In the genomic region with DNA sequence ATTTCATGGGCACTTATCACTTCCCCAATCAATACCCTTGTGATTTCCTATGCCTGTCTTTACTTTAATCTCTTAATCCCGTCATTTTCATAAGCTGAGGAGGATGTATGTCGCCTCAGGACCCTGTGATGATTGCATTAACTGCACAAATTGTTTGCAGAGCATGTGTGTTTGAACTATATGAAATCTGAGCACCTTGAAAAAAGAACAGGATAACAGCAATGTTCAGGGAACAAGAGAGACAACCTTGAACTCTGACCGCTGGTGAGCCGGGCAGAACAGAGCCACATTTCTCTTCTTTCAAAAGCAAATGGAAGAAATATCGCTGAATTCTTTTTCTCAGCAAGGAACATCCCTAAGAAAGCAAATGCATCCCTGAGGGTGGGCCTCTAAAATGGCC, we compare ENCODE assay signal across 1 cellular context.
TF ChIP-seq lines count a peak whose summit lies in the region.
"Not testable (repeated sequence)": the region's sequence is repeated elsewhere in the genome, so short reads cannot be mapped to it uniquely, and the experiment has no call there.

No MANE protein-coding gene starts in this region.

TF ChIP-seq in HepG2, 621 proteins besides CTCF, POLR2A, EP300 and RAD21 (continued from another document):
- TF ChIP-seq ARID5B (CRISPR knock-in tag; IDR thresholded peaks at IDR 0.05) (peak; percentile 67), SOX6 (CRISPR knock-in tag; IDR thresholded peaks at IDR 0.05) (peak; percentile 76), RARA (CRISPR knock-in tag; IDR thresholded peaks at IDR 0.05) (peak; percentile 56), NONO (CRISPR knock-in tag; conservative IDR thresholded peaks at IDR 0.05) (0 out of 2 replicates have a peak, but pooled peaks have one; percentile 28), GATAD2A (CRISPR knock-in tag; IDR thresholded peaks at IDR 0.05) (peak; percentile 68), HMG20A (CRISPR knock-in tag; IDR thresholded peaks at IDR 0.05; ENCODE audit: borderline replicate concordance) (peak; percentile 51; the same call in 1 of the 2 replicates), SIX4 (CRISPR knock-in tag; IDR thresholded peaks at IDR 0.05) (peak; percentile 87), ATF1 (CRISPR knock-in tag; IDR thresholded peaks at IDR 0.05) (0 out of 2 replicates have a peak, but pooled peaks have one; percentile 18), HOXA3 (CRISPR knock-in tag; IDR thresholded peaks at IDR 0.05) (0 out of 2 replicates have a peak, but pooled peaks have one; percentile 13), NR2C2 (CRISPR knock-in tag; IDR thresholded peaks at IDR 0.05; ENCODE audit: borderline replicate concordance) (peak; percentile 70; the same call in 1 of the 2 replicates), ZNF331 (CRISPR knock-in tag; IDR thresholded peaks at IDR 0.05) (0 out of 2 replicates have a peak, but pooled peaks have one; percentile 11), FOXA1 (CRISPR knock-in tag; IDR thresholded peaks at IDR 0.05) (0 out of 2 replicates have a peak, but pooled peaks have one; percentile 7), FOXA3 (CRISPR knock-in tag; IDR thresholded peaks at IDR 0.05) (0 out of 2 replicates have a peak, but pooled peaks have one; percentile 23), RCOR2 (CRISPR knock-in tag; IDR thresholded peaks at IDR 0.05) (0 out of 2 replicates have a peak, but pooled peaks have one; percentile 24), PITX1 (CRISPR knock-in tag; IDR thresholded peaks at IDR 0.05) (peak; percentile 38; the same call in 1 of the 2 replicates), SIX1 (CRISPR knock-in tag; IDR thresholded peaks at IDR 0.05; ENCODE audit: borderline replicate concordance) (peak; percentile 96), HDAC2 (CRISPR knock-in tag; IDR thresholded peaks at IDR 0.05) (peak; percentile 65; the same call in 1 of the 2 replicates), GFI1 (CRISPR knock-in tag; IDR thresholded peaks at IDR 0.05; ENCODE audit: borderline replicate concordance) (peak; percentile 81), BCL6 (CRISPR knock-in tag; IDR thresholded peaks at IDR 0.05) (0 out of 2 replicates have a peak, but pooled peaks have one; percentile 19), ZNF710 (CRISPR knock-in tag; IDR thresholded peaks at IDR 0.05; ENCODE audit: borderline replicate concordance) (peak; percentile 86), RXRB (CRISPR knock-in tag; IDR thresholded peaks at IDR 0.05; ENCODE audit: borderline replicate concordance) (peak; percentile 25; the same call in 1 of the 2 replicates), SALL1 (CRISPR knock-in tag; IDR thresholded peaks at IDR 0.05) (peak; percentile 77; the same call in 1 of the 2 replicates), ESRRA (CRISPR knock-in tag; IDR thresholded peaks at IDR 0.05; ENCODE audit: low read depth) (0 out of 2 replicates have a peak, but pooled peaks have one; percentile 41), NR2F6 (IDR thresholded peaks at IDR 0.05) (peak; percentile 70), NR2F6 (CRISPR knock-in tag; IDR thresholded peaks at IDR 0.05) (peak; percentile 87), FOSL2 (CRISPR knock-in tag; IDR thresholded peaks at IDR 0.05) (0 out of 2 replicates have a peak, but pooled peaks have one; percentile 9), ZNF33A (CRISPR knock-in tag; IDR thresholded peaks at IDR 0.05; ENCODE audit: borderline replicate concordance) (peak; percentile 99), SOX5 (CRISPR knock-in tag; IDR thresholded peaks at IDR 0.05; ENCODE audit: borderline replicate concordance) (peak; percentile 55; the same call in 1 of the 2 replicates), POGZ (CRISPR knock-in tag; IDR thresholded peaks at IDR 0.05) (0 out of 2 replicates have a peak, but pooled peaks have one; percentile 36), PHF21A (CRISPR knock-in tag; IDR thresholded peaks at IDR 0.05) (peak; percentile 49; the same call in 1 of the 2 replicates), NR2F1 (CRISPR knock-in tag; IDR thresholded peaks at IDR 0.05) (peak; percentile 38; a peak in 3 of 4 replicates), SAP130 (CRISPR knock-in tag; IDR thresholded peaks at IDR 0.05; ENCODE audit: low read depth) (peak; percentile 31; the same call in 1 of the 2 replicates), SOX13 (CRISPR knock-in tag; conservative IDR thresholded peaks at IDR 0.05 in 1 of 2, IDR thresholded peaks at IDR 0.05 in 1 of 2) (peak in 1 of 2 experiments; percentile 68; a peak in 2 of 4 replicates), HNF4A (CRISPR knock-in tag; IDR thresholded peaks at IDR 0.05) (peak; percentile 71)
- not testable (repeated sequence) for TF ChIP-seq SOX6, NONO, FOXA1, SOX13 (IDR thresholded peaks at IDR 0.05)
- TF ChIP-seq, protein P1, sequence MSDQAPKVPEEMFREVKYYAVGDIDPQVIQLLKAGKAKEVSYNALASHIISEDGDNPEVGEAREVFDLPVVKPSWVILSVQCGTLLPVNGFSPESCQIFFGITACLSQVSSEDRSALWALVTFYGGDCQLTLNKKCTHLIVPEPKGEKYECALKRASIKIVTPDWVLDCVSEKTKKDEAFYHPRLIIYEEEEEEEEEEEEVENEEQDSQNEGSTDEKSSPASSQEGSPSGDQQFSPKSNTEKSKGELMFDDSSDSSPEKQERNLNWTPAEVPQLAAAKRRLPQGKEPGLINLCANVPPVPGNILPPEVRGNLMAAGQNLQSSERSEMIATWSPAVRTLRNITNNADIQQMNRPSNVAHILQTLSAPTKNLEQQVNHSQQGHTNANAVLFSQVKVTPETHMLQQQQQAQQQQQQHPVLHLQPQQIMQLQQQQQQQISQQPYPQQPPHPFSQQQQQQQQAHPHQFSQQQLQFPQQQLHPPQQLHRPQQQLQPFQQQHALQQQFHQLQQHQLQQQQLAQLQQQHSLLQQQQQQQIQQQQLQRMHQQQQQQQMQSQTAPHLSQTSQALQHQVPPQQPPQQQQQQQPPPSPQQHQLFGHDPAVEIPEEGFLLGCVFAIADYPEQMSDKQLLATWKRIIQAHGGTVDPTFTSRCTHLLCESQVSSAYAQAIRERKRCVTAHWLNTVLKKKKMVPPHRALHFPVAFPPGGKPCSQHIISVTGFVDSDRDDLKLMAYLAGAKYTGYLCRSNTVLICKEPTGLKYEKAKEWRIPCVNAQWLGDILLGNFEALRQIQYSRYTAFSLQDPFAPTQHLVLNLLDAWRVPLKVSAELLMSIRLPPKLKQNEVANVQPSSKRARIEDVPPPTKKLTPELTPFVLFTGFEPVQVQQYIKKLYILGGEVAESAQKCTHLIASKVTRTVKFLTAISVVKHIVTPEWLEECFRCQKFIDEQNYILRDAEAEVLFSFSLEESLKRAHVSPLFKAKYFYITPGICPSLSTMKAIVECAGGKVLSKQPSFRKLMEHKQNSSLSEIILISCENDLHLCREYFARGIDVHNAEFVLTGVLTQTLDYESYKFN (CRISPR knock-in tag; conservative IDR thresholded peaks at IDR 0.05), result peak; percentile 62; the same call in 1 of the 2 replicates
- TF ChIP-seq, protein P2, sequence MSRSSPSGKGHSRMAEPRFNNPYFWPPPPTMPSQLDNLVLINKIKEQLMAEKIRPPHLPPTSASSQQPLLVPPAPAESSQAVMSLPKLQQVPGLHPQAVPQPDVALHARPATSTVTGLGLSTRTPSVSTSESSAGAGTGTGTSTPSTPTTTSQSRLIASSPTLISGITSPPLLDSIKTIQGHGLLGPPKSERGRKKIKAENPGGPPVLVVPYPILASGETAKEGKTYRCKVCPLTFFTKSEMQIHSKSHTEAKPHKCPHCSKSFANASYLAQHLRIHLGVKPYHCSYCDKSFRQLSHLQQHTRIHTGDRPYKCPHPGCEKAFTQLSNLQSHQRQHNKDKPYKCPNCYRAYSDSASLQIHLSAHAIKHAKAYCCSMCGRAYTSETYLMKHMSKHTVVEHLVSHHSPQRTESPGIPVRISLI (CRISPR knock-in tag; IDR thresholded peaks at IDR 0.05; ENCODE audit: borderline replicate concordance), result peak; percentile 24; the same call in 1 of the 2 replicates
- TF ChIP-seq, protein P3, sequence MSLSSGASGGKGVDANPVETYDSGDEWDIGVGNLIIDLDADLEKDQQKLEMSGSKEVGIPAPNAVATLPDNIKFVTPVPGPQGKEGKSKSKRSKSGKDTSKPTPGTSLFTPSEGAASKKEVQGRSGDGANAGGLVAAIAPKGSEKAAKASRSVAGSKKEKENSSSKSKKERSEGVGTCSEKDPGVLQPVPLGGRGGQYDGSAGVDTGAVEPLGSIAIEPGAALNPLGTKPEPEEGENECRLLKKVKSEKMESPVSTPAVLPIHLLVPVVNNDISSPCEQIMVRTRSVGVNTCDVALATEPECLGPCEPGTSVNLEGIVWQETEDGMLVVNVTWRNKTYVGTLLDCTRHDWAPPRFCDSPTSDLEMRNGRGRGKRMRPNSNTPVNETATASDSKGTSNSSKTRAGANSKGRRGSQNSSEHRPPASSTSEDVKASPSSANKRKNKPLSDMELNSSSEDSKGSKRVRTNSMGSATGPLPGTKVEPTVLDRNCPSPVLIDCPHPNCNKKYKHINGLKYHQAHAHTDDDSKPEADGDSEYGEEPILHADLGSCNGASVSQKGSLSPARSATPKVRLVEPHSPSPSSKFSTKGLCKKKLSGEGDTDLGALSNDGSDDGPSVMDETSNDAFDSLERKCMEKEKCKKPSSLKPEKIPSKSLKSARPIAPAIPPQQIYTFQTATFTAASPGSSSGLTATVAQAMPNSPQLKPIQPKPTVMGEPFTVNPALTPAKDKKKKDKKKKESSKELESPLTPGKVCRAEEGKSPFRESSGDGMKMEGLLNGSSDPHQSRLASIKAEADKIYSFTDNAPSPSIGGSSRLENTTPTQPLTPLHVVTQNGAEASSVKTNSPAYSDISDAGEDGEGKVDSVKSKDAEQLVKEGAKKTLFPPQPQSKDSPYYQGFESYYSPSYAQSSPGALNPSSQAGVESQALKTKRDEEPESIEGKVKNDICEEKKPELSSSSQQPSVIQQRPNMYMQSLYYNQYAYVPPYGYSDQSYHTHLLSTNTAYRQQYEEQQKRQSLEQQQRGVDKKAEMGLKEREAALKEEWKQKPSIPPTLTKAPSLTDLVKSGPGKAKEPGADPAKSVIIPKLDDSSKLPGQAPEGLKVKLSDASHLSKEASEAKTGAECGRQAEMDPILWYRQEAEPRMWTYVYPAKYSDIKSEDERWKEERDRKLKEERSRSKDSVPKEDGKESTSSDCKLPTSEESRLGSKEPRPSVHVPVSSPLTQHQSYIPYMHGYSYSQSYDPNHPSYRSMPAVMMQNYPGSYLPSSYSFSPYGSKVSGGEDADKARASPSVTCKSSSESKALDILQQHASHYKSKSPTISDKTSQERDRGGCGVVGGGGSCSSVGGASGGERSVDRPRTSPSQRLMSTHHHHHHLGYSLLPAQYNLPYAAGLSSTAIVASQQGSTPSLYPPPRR (CRISPR knock-in tag; IDR thresholded peaks at IDR 0.05; ENCODE audit: borderline replicate concordance), result peak; percentile 37; the same call in 1 of the 2 replicates
- TF ChIP-seq, protein P4, sequence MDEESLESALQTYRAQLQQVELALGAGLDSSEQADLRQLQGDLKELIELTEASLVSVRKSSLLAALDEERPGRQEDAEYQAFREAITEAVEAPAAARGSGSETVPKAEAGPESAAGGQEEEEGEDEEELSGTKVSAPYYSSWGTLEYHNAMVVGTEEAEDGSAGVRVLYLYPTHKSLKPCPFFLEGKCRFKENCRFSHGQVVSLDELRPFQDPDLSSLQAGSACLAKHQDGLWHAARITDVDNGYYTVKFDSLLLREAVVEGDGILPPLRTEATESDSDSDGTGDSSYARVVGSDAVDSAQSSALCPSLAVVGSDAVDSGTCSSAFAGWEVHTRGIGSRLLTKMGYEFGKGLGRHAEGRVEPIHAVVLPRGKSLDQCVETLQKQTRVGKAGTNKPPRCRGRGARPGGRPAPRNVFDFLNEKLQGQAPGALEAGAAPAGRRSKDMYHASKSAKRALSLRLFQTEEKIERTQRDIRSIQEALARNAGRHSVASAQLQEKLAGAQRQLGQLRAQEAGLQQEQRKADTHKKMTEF (CRISPR knock-in tag; IDR thresholded peaks at IDR 0.05), result 0 out of 2 replicates have a peak, but pooled peaks have one; percentile 26
TF ChIP-seq in HepG2: peak in this region for 38; not testable (repeated sequence) for 583.
